ENCODE assay signal across 1 cellular context in genomic region chr11:6615046-6615445, GRCh38.
TF ChIP-seq lines count a peak whose summit lies in the region.

No MANE protein-coding gene starts in this region.

TF ChIP-seq in IMR-90, 13 proteins besides CTCF, POLR2A, EP300 and RAD21:
- TF ChIP-seq RCOR1 (IDR thresholded peaks at IDR 0.05; ENCODE audit: insufficient replicate concordance, low read length) (no peak), CEBPB (IDR thresholded peaks at IDR 0.05; ENCODE audit: low read depth, low read length) (no peak), CHD1 (IDR thresholded peaks at IDR 0.05; ENCODE audit: low read depth, low read length) (no peak), SMC3 (IDR thresholded peaks at IDR 0.05; ENCODE audit: low read depth, low read length) (no peak), NFE2L2 (IDR thresholded peaks at IDR 0.05; ENCODE audit: low read depth, low read length) (no peak), MXI1 (IDR thresholded peaks at IDR 0.05; ENCODE audit: borderline replicate concordance, low read depth, low read length) (no peak), RFX5 (IDR thresholded peaks at IDR 0.05; ENCODE audit: low read depth, low read length) (no peak), MAFK (IDR thresholded peaks at IDR 0.05; ENCODE audit: low read depth, low read length) (no peak), BHLHE40 (IDR thresholded peaks at IDR 0.05; ENCODE audit: low read depth, low read length) (no peak), MAZ (IDR thresholded peaks at IDR 0.05; ENCODE audit: borderline replicate concordance, low read depth, low read length) (no peak), FOS (IDR thresholded peaks at IDR 0.05; ENCODE audit: low read depth, low read length) (no peak)
- TF ChIP-seq, protein P1, sequence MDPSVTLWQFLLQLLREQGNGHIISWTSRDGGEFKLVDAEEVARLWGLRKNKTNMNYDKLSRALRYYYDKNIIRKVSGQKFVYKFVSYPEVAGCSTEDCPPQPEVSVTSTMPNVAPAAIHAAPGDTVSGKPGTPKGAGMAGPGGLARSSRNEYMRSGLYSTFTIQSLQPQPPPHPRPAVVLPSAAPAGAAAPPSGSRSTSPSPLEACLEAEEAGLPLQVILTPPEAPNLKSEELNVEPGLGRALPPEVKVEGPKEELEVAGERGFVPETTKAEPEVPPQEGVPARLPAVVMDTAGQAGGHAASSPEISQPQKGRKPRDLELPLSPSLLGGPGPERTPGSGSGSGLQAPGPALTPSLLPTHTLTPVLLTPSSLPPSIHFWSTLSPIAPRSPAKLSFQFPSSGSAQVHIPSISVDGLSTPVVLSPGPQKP (IDR thresholded peaks at IDR 0.05; ENCODE audit: borderline replicate concordance, low read depth, low read length): no peak
- TF ChIP-seq, protein P2, sequence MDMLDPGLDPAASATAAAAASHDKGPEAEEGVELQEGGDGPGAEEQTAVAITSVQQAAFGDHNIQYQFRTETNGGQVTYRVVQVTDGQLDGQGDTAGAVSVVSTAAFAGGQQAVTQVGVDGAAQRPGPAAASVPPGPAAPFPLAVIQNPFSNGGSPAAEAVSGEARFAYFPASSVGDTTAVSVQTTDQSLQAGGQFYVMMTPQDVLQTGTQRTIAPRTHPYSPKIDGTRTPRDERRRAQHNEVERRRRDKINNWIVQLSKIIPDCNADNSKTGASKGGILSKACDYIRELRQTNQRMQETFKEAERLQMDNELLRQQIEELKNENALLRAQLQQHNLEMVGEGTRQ (IDR thresholded peaks at IDR 0.05; ENCODE audit: low read depth, low read length): no peak
